In genomic region chr1:247288341-247288740, GRCh38 we compare ENCODE assay signal across 28 cellular contexts. TPM values are rescaled to one million over a fixed set of nuclear protein-coding genes. Genes with fewer than 3 reads are reported as not detected.
"Had no signal": no experiment of that assay in that cellular context is flagged by ENCODE, and none has a peak within 500 bp of the region (broad histone marks: within the 10 kb centered on the region; RNA-seq: fewer than 3 reads in every experiment).

No MANE protein-coding gene starts in this region.

- H3K9me3 ChIP-seq: prostate gland, thoracic aorta, transverse colon had no signal

- FAIRE-seq: endothelial cell of umbilical vein, urothelium cell line had no signal

- DNase-seq: erythroblast; foreskin melanocyte; kidney glomerular epithelial cell; mammary epithelial cell; natural killer cell; occipital lobe; stimulated activated CD4-positive, alpha-beta T cell treated with anti-CD3 and anti-CD28 coated beads, Interleukin-2, amount 100 ng/mL, for 24 hours; stimulated activated CD4-positive, alpha-beta T cell treated with anti-CD3 and anti-CD28 coated beads, Interleukin-4, amount 100 ng/mL, for 4 hours; stimulated activated naive B cell treated with anti-CD40 and anti-IgM and Interleukin-4, amounts not matched to agents 10 μg/mL and 1 μg/mL and 100 μg/mL, for 72 hours; stimulated activated naive CD8-positive, alpha-beta T cell treated with anti-CD3 and anti-CD28 coated beads, Interleukin-15, amount 100 ng/mL, for 72 hours; transverse colon had no signal

- H3K9ac ChIP-seq: neural progenitor cell, parathyroid adenoma had no signal

- H3K4me1 Mint-ChIP-seq: central memory CD8-positive, alpha-beta T cell; stimulated activated naive B cell treated with anti-CD40 and anti-IgM and Interleukin-4, amounts not matched to agents 10 μg/mL and 1 μg/mL and 100 μg/mL, for 72 hours; stimulated activated naive CD8-positive, alpha-beta T cell treated with anti-CD3 and anti-CD28 coated beads, Interleukin-15, amount 100 ng/mL, for 72 hours had no signal

- H3K4me3 ChIP-seq: hepatocyte, neural progenitor cell, prostate gland, thoracic aorta, transverse colon had no signal

- H3K27me3 ChIP-seq: hepatocyte, neural progenitor cell, transverse colon had no signal

- H3K27ac Mint-ChIP-seq: dendritic cell treated with granulocyte-macrophage colony-stimulating factor and Interleukin-4, amounts not matched to agents 40 ng/mL and 50 ng/mL, for 4 days; mesothelial cell of epicardium; natural killer cell; neural progenitor cell; stimulated activated naive B cell treated with anti-CD40 and anti-IgM and Interleukin-4, amounts not matched to agents 10 μg/mL and 1 μg/mL and 100 μg/mL, for 72 hours had no signal

- ATAC-seq: natural killer cell; sciatic nerve; stimulated activated naive B cell treated with anti-CD40 and anti-IgM and Interleukin-4, amounts not matched to agents 10 μg/mL and 1 μg/mL and 100 μg/mL, for 72 hours; stimulated activated naive CD8-positive, alpha-beta T cell treated with anti-CD3 and anti-CD28 coated beads, Interleukin-15, amount 100 ng/mL, for 72 hours had no signal

- H3K4me2 ChIP-seq: hepatocyte, neural progenitor cell had no signal

- H2AFZ ChIP-seq: hepatocyte, neural progenitor cell, parathyroid adenoma had no signal

- H3K36me3 Mint-ChIP-seq: natural killer cell had no signal

- H3K4me3 Mint-ChIP-seq: central memory CD8-positive, alpha-beta T cell; dendritic cell treated with granulocyte-macrophage colony-stimulating factor and Interleukin-4, amounts not matched to agents 40 ng/mL and 50 ng/mL, for 4 days; mesothelial cell of epicardium; natural killer cell; stimulated activated naive B cell treated with anti-CD40 and anti-IgM and Interleukin-4, amounts not matched to agents 10 μg/mL and 1 μg/mL and 100 μg/mL, for 72 hours; stimulated activated naive CD8-positive, alpha-beta T cell treated with anti-CD3 and anti-CD28 coated beads, Interleukin-15, amount 100 ng/mL, for 72 hours had no signal

- H3K27me3 Mint-ChIP-seq: central memory CD8-positive, alpha-beta T cell; dendritic cell treated with granulocyte-macrophage colony-stimulating factor and Interleukin-4, amounts not matched to agents 40 ng/mL and 50 ng/mL, for 4 days; stimulated activated naive B cell treated with anti-CD40 and anti-IgM and Interleukin-4, amounts not matched to agents 10 μg/mL and 1 μg/mL and 100 μg/mL, for 72 hours; stimulated activated naive CD8-positive, alpha-beta T cell treated with anti-CD3 and anti-CD28 coated beads, Interleukin-15, amount 100 ng/mL, for 72 hours had no signal

- H3K36me3 ChIP-seq: neural progenitor cell, prostate gland, thoracic aorta, transverse colon had no signal

- H3K79me2 ChIP-seq: hepatocyte, parathyroid adenoma had no signal

- H3K4me1 ChIP-seq: parathyroid adenoma, prostate gland, transverse colon had no signal

- H3K27ac ChIP-seq: hepatocyte, neural progenitor cell, parathyroid adenoma, prostate gland, thoracic aorta, transverse colon had no signal

RNA-seq across cellular contexts. Expression of gene VN1R5, which starts 32.5 kb away (rescaled TPM):
- total RNA-seq: endothelial cell of umbilical vein, hepatocyte, lower leg skin, mammary epithelial cell, mesothelial cell of epicardium, mucosa of gallbladder, myocyte, natural killer cell, occipital lobe, renal cortical epithelial cell, sciatic nerve, skeletal muscle tissue, subcutaneous adipose tissue, thoracic aorta, transverse colon had no signal
- polyA plus RNA-seq: endothelial cell of umbilical vein, hepatocyte, mammary epithelial cell had no signal
